ENCODE assay signal across 9 cellular contexts in the genomic region with DNA sequence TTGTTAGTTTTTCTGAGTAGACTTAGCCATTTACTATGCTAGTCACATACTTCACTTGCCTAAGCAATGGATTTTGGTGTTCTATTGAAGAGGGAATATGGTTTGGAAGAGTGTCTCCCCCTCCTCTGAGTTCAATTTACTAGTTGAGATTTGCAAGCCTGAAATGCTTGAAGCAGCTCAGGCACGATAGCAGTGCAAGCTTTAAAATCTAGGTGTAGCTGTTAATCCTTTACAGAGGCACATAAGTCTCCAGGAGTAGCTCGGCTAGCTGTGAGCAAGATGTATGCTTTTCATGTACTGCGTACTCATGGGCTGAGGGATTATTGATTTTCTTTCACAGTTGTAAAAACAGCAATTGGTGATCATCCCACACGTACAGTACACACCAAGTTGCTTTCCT. TPM values are rescaled to one million over a fixed set of nuclear protein-coding genes. Genes with fewer than 3 reads are reported as not detected.
DNase-seq lines count a peak whose midpoint lies in the region; ATAC-seq and TF ChIP-seq lines count a peak whose summit lies in the region.
"Had no signal": no experiment of that assay in that cellular context is flagged by ENCODE, and none has a peak within 500 bp of the region (broad histone marks: within the 10 kb centered on the region; RNA-seq: fewer than 3 reads in every experiment).

No MANE protein-coding gene starts in this region.

- no peaks in the 10 kb centered on the region for H3K27me3 ChIP-seq in NT2/D1 (ENCODE audit: insufficient read depth, insufficient read length)

- intact Hi-C loops in activated CD4-positive, alpha-beta memory T cell treated with anti-CD3 and anti-CD28 coated beads for 36 hours (cut with micrococcal nuclease) = no loop called here

- no peaks in the 10 kb centered on the region for H3K9me3 ChIP-seq in NT2/D1 (ENCODE audit: insufficient read depth, low read length)

- peaks cover 44% of the 10 kb centered on the region for H3K4me1 Mint-ChIP-seq in progenitor cell of endocrine pancreas (ENCODE audit: low read depth)
- H3K4me1 Mint-ChIP-seq in activated CD4-positive, alpha-beta memory T cell treated with anti-CD3 and anti-CD28 coated beads for 36 hours (ENCODE audit: low read depth) = no peaks in the 10 kb centered on the region

- no peaks in the 10 kb centered on the region for H3K4me1 ChIP-seq in NT2/D1 (ENCODE audit: insufficient read depth, insufficient read length)

- ATAC-seq in HG03457 (IDR thresholded peaks at IDR 0.05; ENCODE audit: unreplicated experiment) = no peak
- no peak for ATAC-seq in GM19467 (IDR thresholded peaks at IDR 0.05; ENCODE audit: unreplicated experiment)
- no peak for ATAC-seq in HG02798 (IDR thresholded peaks at IDR 0.05; ENCODE audit: poor library complexity, unreplicated experiment)

- peaks cover 4% of the 10 kb centered on the region for H3K9me3 Mint-ChIP-seq in progenitor cell of endocrine pancreas (ENCODE audit: low read depth)
- peaks cover 11% of the 10 kb centered on the region for H3K9me3 Mint-ChIP-seq in activated CD4-positive, alpha-beta memory T cell treated with anti-CD3 and anti-CD28 coated beads for 36 hours
- H3K9me3 Mint-ChIP-seq: naive B cell had no signal

- H3K4me3 ChIP-seq in NT2/D1 (ENCODE audit: insufficient read length, low read depth) (peak overlapping the region; percentile 59), fibroblast of pulmonary artery (replicated peaks; ENCODE audit: low read depth, low read length) (peak overlapping the region; percentile 59)

- H3K36me3 Mint-ChIP-seq in progenitor cell of endocrine pancreas (ENCODE audit: insufficient read depth) = no peaks in the 10 kb centered on the region
- H3K36me3 Mint-ChIP-seq in activated CD4-positive, alpha-beta memory T cell treated with anti-CD3 and anti-CD28 coated beads for 36 hours = no peaks in the 10 kb centered on the region
- H3K36me3 Mint-ChIP-seq: naive B cell had no signal

- H3K27ac Mint-ChIP-seq in progenitor cell of endocrine pancreas = peak overlapping the region; percentile 99
- H3K27ac Mint-ChIP-seq in activated CD4-positive, alpha-beta memory T cell treated with anti-CD3 and anti-CD28 coated beads for 36 hours = no peak overlapping the region

- H3K27me3 Mint-ChIP-seq in progenitor cell of endocrine pancreas = no peaks in the 10 kb centered on the region
- no peaks in the 10 kb centered on the region for H3K27me3 Mint-ChIP-seq in activated CD4-positive, alpha-beta memory T cell treated with anti-CD3 and anti-CD28 coated beads for 36 hours

- DNase-seq in DMS53 (lab: John Stamatoyannopoulos, UW) (peak; percentile 68), NT2/D1 (ENCODE audit: low read depth, low spot score) (no peak), fibroblast of pulmonary artery (ENCODE audit: low read depth) (peak; percentile 30), progenitor cell of endocrine pancreas (ENCODE audit: low spot score, unreplicated experiment) (no peak)
- no peak for DNase-seq in activated CD4-positive, alpha-beta memory T cell treated with anti-CD3 and anti-CD28 coated beads for 36 hours
- DNase-seq: naive B cell had no signal

- H3K4me3 Mint-ChIP-seq in progenitor cell of endocrine pancreas (ENCODE audit: low read depth) = peak overlapping the region; percentile 97
- no peak overlapping the region for H3K4me3 Mint-ChIP-seq in activated CD4-positive, alpha-beta memory T cell treated with anti-CD3 and anti-CD28 coated beads for 36 hours

- CTCF ChIA-PET in activated CD4-positive, alpha-beta memory T cell treated with anti-CD3 and anti-CD28 coated beads for 36 hours (lab: Charles Lee) = no interaction called here

- peak overlapping the region; percentile 83 for H3K9ac ChIP-seq in NT2/D1 (ENCODE audit: insufficient read length, low read depth)

- TF ChIP-seq CTCF in fibroblast of pulmonary artery (IDR thresholded peaks at IDR 0.05; ENCODE audit: low read length, missing control alignments) = no peak
- peak; percentile 13 for TF ChIP-seq CTCF in progenitor cell of endocrine pancreas (IDR thresholded peaks at IDR 0.05; ENCODE audit: unreplicated experiment)

- no peaks in the 10 kb centered on the region for H3K36me3 ChIP-seq in NT2/D1 (ENCODE audit: insufficient read depth, insufficient read length, low read length)

- POLR2A ChIA-PET in activated CD4-positive, alpha-beta memory T cell treated with anti-CD3 and anti-CD28 coated beads for 36 hours (lab: Charles Lee) = no interaction called here

RNA-seq across cellular contexts. Expression of a gene that starts 0.7 kb away (rescaled TPM):
- total RNA-seq in progenitor cell of endocrine pancreas = 60.4 and 62.4 TPM in 2 replicates
- total RNA-seq in activated CD4-positive, alpha-beta memory T cell treated with anti-CD3 and anti-CD28 coated beads for 36 hours = not detected

Comparison
In these comparisons a context has a peak if more than half of its experiments do, and no peak if none do; other contexts are left out.
1. DNase-seq: peak in DMS53 (single experiment) and fibroblast of pulmonary artery (single experiment); none in NT2/D1 (single experiment), progenitor cell of endocrine pancreas (single experiment) and activated CD4-positive, alpha-beta memory T cell treated with anti-CD3 and anti-CD28 coated beads for 36 hours (single experiment).
2. RNA of a gene that starts 0.7 kb away (total RNA-seq): 60.4 to 62.4 TPM in progenitor cell of endocrine pancreas; not detected in activated CD4-positive, alpha-beta memory T cell treated with anti-CD3 and anti-CD28 coated beads for 36 hours; every median in the first group is over 10 times any median in the second.